In genomic region chr17:82823004-82823403, GRCh38 we compare ENCODE assay signal across 11 cellular contexts. TPM values are rescaled to one million over a fixed set of nuclear protein-coding genes. Genes with fewer than 3 reads are reported as not detected.
DNase-seq lines count a peak whose midpoint lies in the region; ATAC-seq, FAIRE-seq and TF ChIP-seq lines count a peak whose summit lies in the region.
"Had no signal": no experiment of that assay in that cellular context is flagged by ENCODE, and none has a peak within 500 bp of the region (broad histone marks: within the 10 kb centered on the region; RNA-seq: fewer than 3 reads in every experiment).

No MANE protein-coding gene starts in this region.

- H3K4me2 ChIP-seq in DOHH2 (ENCODE audit: low read length) = no peak overlapping the region
- no peak overlapping the region for H3K4me2 ChIP-seq in HCT116 (ENCODE audit: low read length)
- no peak overlapping the region for H3K4me2 ChIP-seq in K562 (ENCODE audit: insufficient read depth, low read length)
- H3K4me2 ChIP-seq in mesendoderm (ENCODE audit: low read length) = no peak overlapping the region

- no peak for DNase-seq in HCT116 (ENCODE audit: low read depth, low spot score)
- peak; percentile 30 to 59 (median 53) for DNase-seq in K562 (ENCODE audit: extremely low read depth in 1 of 4, low spot score in 3 of 4)
- DNase-seq in mesendoderm = peak; percentile 37
- DNase-seq in UCSD-AML1 (lab: John Stamatoyannopoulos, UW; ENCODE audit: unreplicated experiment) = no peak
- DNase-seq: naive B cell, NCI-H1417 treated with DMSO at 0.1 percent for 48 hours had no signal

- TF ChIP-seq CTCF in DOHH2 (IDR thresholded peaks at IDR 0.05; ENCODE audit: low read depth, low read length, poor library complexity, severe bottlenecking) = peak; percentile 43
- peak in 2 of 3 experiments; percentile 47 to 69; a peak in 4 of 6 replicates for TF ChIP-seq CTCF in HCT116 (IDR thresholded peaks at IDR 0.05 in 2 of 3, conservative IDR thresholded peaks at IDR 0.05 in 1 of 3; ENCODE audit: borderline replicate concordance in 1 of 3, insufficient read depth in 1 of 3, low read depth in 2 of 3, low read length in 2 of 3)
- peak; percentile 43 to 55 (median 47) for TF ChIP-seq CTCF in K562 (IDR thresholded peaks at IDR 0.05 in 2 of 3, conservative IDR thresholded peaks at IDR 0.05 in 1 of 3; ENCODE audit: insufficient read depth in 2 of 3, low read depth in 1 of 3, low read length in 3 of 3)

- no peak overlapping the region for H2BK120ac ChIP-seq in mesendoderm (ENCODE audit: low read depth, low read length)

- no peak for FAIRE-seq in K562 (lab: Jason Lieb, UNC)
- FAIRE-seq: endometrium had no signal

- H3K9me3 ChIP-seq in DOHH2 (ENCODE audit: control insufficient read depth, insufficient read depth, low read length) (no peaks in the 10 kb centered on the region), HCT116 (ENCODE audit: control insufficient read depth in 1 of 2, insufficient read depth in 1 of 2, low read depth in 1 of 2, low read length in 2 of 2) (peaks cover 16 to 22% of the 10 kb centered on the region in 2 experiments; a peak in 3 of 4 replicates), K562 (replicated peaks; ENCODE audit: control insufficient read depth, insufficient read depth, low read depth, low read length) (peaks cover 9% of the 10 kb centered on the region)

- no peak for TF ChIP-seq EP300 in K562 (IDR thresholded peaks at IDR 0.05; ENCODE audit: low read length)

- no peaks in the 10 kb centered on the region for H3F3A ChIP-seq in DOHH2 (ENCODE audit: control insufficient read depth, insufficient read depth)

- H4K20me1 ChIP-seq in DOHH2 (ENCODE audit: control insufficient read depth, insufficient read depth, low read depth, low read length) (no peaks in the 10 kb centered on the region), HCT116 (ENCODE audit: insufficient read depth) (peaks cover 3% of the 10 kb centered on the region; the same call in 1 of the 2 replicates), K562 (replicated peaks; ENCODE audit: control insufficient read depth, insufficient read depth, low read length) (no peaks in the 10 kb centered on the region)

- no peak overlapping the region for H3K56ac ChIP-seq in mesendoderm (ENCODE audit: low read length)

- H3K79me1 ChIP-seq in mesendoderm (ENCODE audit: low read length) = peaks cover 2% of the 10 kb centered on the region

- ATAC-seq in HCT116 = peak; percentile 88
- ATAC-seq in K562 = peak; percentile 94
- no peak for ATAC-seq in GM19324 (IDR thresholded peaks at IDR 0.05; ENCODE audit: low FRiP score, unreplicated experiment)
- no peak for ATAC-seq in HG02759 (IDR thresholded peaks at IDR 0.05; ENCODE audit: unreplicated experiment)
- ATAC-seq in GM18909 (IDR thresholded peaks at IDR 0.05; ENCODE audit: poor library complexity, unreplicated experiment) = no peak

- BruUV-seq in HCT116 (replicated peaks; lab: Mats Ljungman, UMichigan) = no TSS peak
- no TSS peak for BruUV-seq in K562 (replicated peaks; lab: Mats Ljungman, UMichigan)

- H3K18ac ChIP-seq in mesendoderm (ENCODE audit: low read length) = no peak overlapping the region

- H3K9me1 ChIP-seq in K562 (ENCODE audit: control insufficient read depth, insufficient read depth, low read length) = no peaks in the 10 kb centered on the region

- H4K5ac ChIP-seq in mesendoderm (ENCODE audit: low read length) = no peak overlapping the region

- peaks cover 13% of the 10 kb centered on the region for H3K4me1 ChIP-seq in DOHH2 (ENCODE audit: control insufficient read depth, low read length)
- no peaks in the 10 kb centered on the region for H3K4me1 ChIP-seq in HCT116 (ENCODE audit: control insufficient read depth in 1 of 2, insufficient read depth in 2 of 2, low read length in 2 of 2)
- peaks cover 0 to 5% of the 10 kb centered on the region in 2 experiments; a peak in 2 of 5 replicates for H3K4me1 ChIP-seq in K562 (replicated peaks in 1 of 2; ENCODE audit: control insufficient read depth in 2 of 2, insufficient read depth in 2 of 2, low read length in 2 of 2)
- no peaks in the 10 kb centered on the region for H3K4me1 ChIP-seq in mesendoderm (ENCODE audit: control insufficient read depth, low read depth, low read length)

- no peaks in the 10 kb centered on the region for H3K9me2 ChIP-seq in DOHH2 (replicated peaks; ENCODE audit: control insufficient read depth, low read length)
- H3K9me2 ChIP-seq in HCT116 (ENCODE audit: insufficient read depth) = no peaks in the 10 kb centered on the region

- no peak overlapping the region for H2AFZ ChIP-seq in HCT116 (ENCODE audit: low read depth, low read length, poor library complexity, severe bottlenecking)
- H2AFZ ChIP-seq in K562 (ENCODE audit: low read depth, low read length) = no peak overlapping the region

- POLR2A ChIA-PET in HCT116 (lab: Charles Lee) (no interaction called here), K562 (lab: Yijun Ruan, JAX) (interaction anchor here (1.3 kb wide), 1 partner anchor 11 kb away, joined by 3 read pairs; no protein-coding TSS in a partner anchor)

- TF ChIP-seq RAD21 in HCT116 (IDR thresholded peaks at IDR 0.05; ENCODE audit: low read depth) = no peak
- peak in 1 of 2 experiments; percentile 15; a peak in 1 of 4 replicates for TF ChIP-seq RAD21 in K562 (CRISPR knock-in tag; conservative IDR thresholded peaks at IDR 0.05 in 1 of 2, IDR thresholded peaks at IDR 0.05 in 1 of 2)

- peaks cover 25% of the 10 kb centered on the region for H3K36me3 ChIP-seq in DOHH2 (ENCODE audit: control insufficient read depth, low read length)
- H3K36me3 ChIP-seq in HCT116 (ENCODE audit: control insufficient read depth in 1 of 2, insufficient read depth in 2 of 2, low read length in 2 of 2) = peaks cover 0 to 43% of the 10 kb centered on the region in 2 experiments; a peak in 2 of 4 replicates
- H3K36me3 ChIP-seq in K562 (ENCODE audit: control insufficient read depth, insufficient read depth, low read length) = peaks cover 32% of the 10 kb centered on the region
- H3K36me3 ChIP-seq in mesendoderm (ENCODE audit: control insufficient read depth, insufficient read depth, low read length) = peaks cover 4% of the 10 kb centered on the region

- intact Hi-C loops in HCT116 (cut with micrococcal nuclease) = no loop called here
- intact Hi-C loops in K562 (cut with micrococcal nuclease) = no loop called here

- no peaks in the 10 kb centered on the region for H3K27me3 ChIP-seq in DOHH2 (ENCODE audit: control insufficient read depth, low read length)
- H3K27me3 ChIP-seq in HCT116 (ENCODE audit: insufficient read depth, low read length) = no peaks in the 10 kb centered on the region
- no peaks in the 10 kb centered on the region for H3K27me3 ChIP-seq in K562 (ENCODE audit: control insufficient read depth in 2 of 2, insufficient read depth in 2 of 2, low read length in 2 of 2)
- no peaks in the 10 kb centered on the region for H3K27me3 ChIP-seq in mesendoderm (ENCODE audit: insufficient read depth, low read length, poor library complexity)

- no peak overlapping the region for H3K23ac ChIP-seq in mesendoderm (ENCODE audit: low read length)

- no peaks in the 10 kb centered on the region for H3K79me2 ChIP-seq in DOHH2 (ENCODE audit: control insufficient read depth, low read length)
- peaks cover 28% of the 10 kb centered on the region; the same call in 1 of the 2 replicates for H3K79me2 ChIP-seq in HCT116 (ENCODE audit: insufficient read depth, low read length)
- no peaks in the 10 kb centered on the region for H3K79me2 ChIP-seq in K562 (ENCODE audit: control insufficient read depth, insufficient read depth, low read length)
- H3K79me2 ChIP-seq in mesendoderm (ENCODE audit: control insufficient read depth, insufficient read depth, low read length) = no peaks in the 10 kb centered on the region

- H3K4me3 ChIP-seq in DOHH2 (ENCODE audit: low read length) (no peak overlapping the region), HCT116 (replicated peaks in 1 of 2; ENCODE audit: low read depth in 1 of 2, low read length in 2 of 2) (no peak overlapping the region), K562 (no peak overlapping the region), mesendoderm (ENCODE audit: low read length) (no peak overlapping the region)

- in situ Hi-C loops in K562 (cut with MboI) = no loop called here

- H2BK15ac ChIP-seq in mesendoderm (replicated peaks; ENCODE audit: low read depth) = no peak overlapping the region

- H3K9ac ChIP-seq in HCT116 (ENCODE audit: low read length) = no peak overlapping the region
- 0 out of 4 replicates have a peak overlapping the region, but pooled peaks of 1 of the 2 experiments have one; percentile 37 for H3K9ac ChIP-seq in K562 (ENCODE audit: insufficient read depth in 1 of 2, low read depth in 2 of 2, low read length in 2 of 2)
- no peak overlapping the region for H3K9ac ChIP-seq in mesendoderm (ENCODE audit: low read length)

- 75% methylated on average over 5 of the region's 5 CpGs for WGBS in K562 (ENCODE audit: insufficient coverage, low coverage, missing lambda C conversion rate)
- no CpG with 5 or more reads among the region's 5 CpGs for WGBS in mesendoderm (ENCODE audit: extremely low coverage, insufficient coverage, low lambda C conversion rate)

- H4K8ac ChIP-seq in mesendoderm (ENCODE audit: low read depth, low read length) = no peak overlapping the region

- no peak overlapping the region for H2BK5ac ChIP-seq in mesendoderm (ENCODE audit: low read length)

- TF ChIP-seq POLR2A in HCT116 (IDR thresholded peaks at IDR 0.05; ENCODE audit: borderline replicate concordance, extremely low read depth, insufficient read depth, insufficient read length) (no peak), K562 (conservative IDR thresholded peaks at IDR 0.05) (no peak)

- H3K27ac ChIP-seq in DOHH2 (ENCODE audit: low read depth, low read length) = no peak overlapping the region
- H3K27ac ChIP-seq in HCT116 (ENCODE audit: low read depth, low read length) = peak overlapping the region; percentile 19; the same call in 1 of the 2 replicates
- H3K27ac ChIP-seq in K562 (ENCODE audit: extremely low read depth, low read depth, low read length) = no peak overlapping the region
- H3K27ac ChIP-seq in mesendoderm (ENCODE audit: low read depth, low read length) = no peak overlapping the region

- H3K4ac ChIP-seq in mesendoderm (ENCODE audit: low read depth, low read length) = no peak overlapping the region

- RAD21 ChIA-PET in HCT116 (lab: Charles Lee; ENCODE audit: low non-redundant PET in 1 of 2, low total read pairs in 2 of 2, uncharacterized antibody in 2 of 2, unreplicated experiment in 2 of 2) = no interaction called here

- CTCF ChIA-PET in HCT116 (lab: Charles Lee) = no interaction called here
- CTCF ChIA-PET in K562 (lab: Yijun Ruan, JAX; ENCODE audit: low intra/inter-chr PET ratio) = no interaction called here

- no peak overlapping the region for H2AK5ac ChIP-seq in mesendoderm (ENCODE audit: low read length)

RNA-seq across cellular contexts. Expression of gene ZNF750, which starts 16.8 kb away (rescaled TPM):
- total RNA-seq in HCT116 (2021; ENCODE audit: unreplicated experiment) (not detected), K562 (2014; rRNA removed) (not detected in 2 replicates), K562 (2014; rRNA removed; fragmentation: Illumina TruSeq; extraction: Trizol) (not detected in 2 replicates), K562 (2015; rRNA removed; fragmentation: Illumina TruSeq; extraction: Trizol) (not detected in 2 replicates), K562 (2021) (not detected in 2 replicates)
- polyA plus RNA-seq in HCT116 (2012) = 0.04 and 0.05 TPM in 2 replicates
- not detected in 2 replicates for total RNA-seq in K562 (2011; cell fraction: chromatin; rRNA removed; ENCODE audit: low replicate concordance)
- total RNA-seq in K562 (2011; cell fraction: nucleolus; rRNA removed) = not detected in 2 replicates
- total RNA-seq in K562 (2011; cell fraction: nucleoplasm; rRNA removed) = not detected in 2 replicates
- polyA plus RNA-seq in K562 (2011; rRNA removed) (not detected in 2 replicates), K562 (2014; fragmentation: Illumina TruSeq; extraction: Trizol) (not detected in 2 replicates), K562 (2014; fragmentation: Nextera tagmentation; extraction: Ambion mirVana) (not detected), K562 (2014; rRNA removed) (not detected in 2 replicates)
- polyA plus RNA-seq in K562 (2011; cell fraction: cytosol; rRNA removed) = not detected in 2 replicates
- polyA plus RNA-seq in K562 (2011; cell fraction: nucleus; rRNA removed) = not detected in 2 replicates
- 0.07 TPM in 2 replicates for polyA plus RNA-seq in K562 (2012)
- polyA minus RNA-seq in K562 (2011; rRNA and poly(A)+ RNA removed) = not detected in 2 replicates
- not detected in 2 replicates for polyA minus RNA-seq in K562 (2011; cell fraction: cytosol; rRNA and poly(A)+ RNA removed)
- not detected in 2 replicates for polyA minus RNA-seq in K562 (2011; cell fraction: nucleus; rRNA and poly(A)+ RNA removed)
- polyA plus RNA-seq in mesendoderm (2013, experiment 1 of 2) = not detected
- 0.01 TPM for polyA plus RNA-seq in mesendoderm (2013, experiment 2 of 2)

Comparison
In these comparisons a context has a peak if more than half of its experiments do, and no peak if none do; other contexts are left out.
1. ATAC-seq: peak in HCT116 (single experiment) and K562 (single experiment); none in GM19324 (single experiment), HG02759 (single experiment) and GM18909 (single experiment).
2. DNase-seq: peak in K562 (4 of 4) and mesendoderm (single experiment); none in HCT116 (single experiment) and UCSD-AML1 (single experiment).
3. Peak in every context shown above with its lines, with median percentiles within 50 percentile points of each other: CTCF ChIP-seq.